In genomic region chr7:1754345-1754908, GRCh38 we compare ENCODE assay signal across 20 cellular contexts.
"Had no signal": no experiment of that assay in that cellular context is flagged by ENCODE, and none has a peak within 500 bp of the region (broad histone marks: within the 10 kb centered on the region; RNA-seq: fewer than 3 reads in every experiment).

No MANE protein-coding gene starts in this region.

- H3K9me3 ChIP-seq: esophagus squamous epithelium, gastroesophageal sphincter, mucosa of descending colon, ovary, right atrium auricular region, thoracic aorta had no signal

- DNase-seq: esophagus squamous epithelium; foreskin fibroblast; glutamatergic neuron; islet precursor cell; mammary epithelial cell; mucosa of descending colon; natural killer cell; ovary; stimulated activated CD4-positive, alpha-beta T cell treated with anti-CD3 and anti-CD28 coated beads, Interleukin-2, amount 100 ng/mL, for 48 hours; stimulated activated naive CD8-positive, alpha-beta T cell treated with anti-CD3 and anti-CD28 coated beads, Interleukin-15, Interleukin-2, amounts not matched to agents 100 U/mL and 50 U/mL, for 24 hours; substantia nigra; trophoblast cell had no signal

- H3K4me1 Mint-ChIP-seq: neural crest cell had no signal

- H3K4me3 ChIP-seq: esophagus squamous epithelium, gastroesophageal sphincter, mucosa of descending colon, ovary, right atrium auricular region, smooth muscle cell, thoracic aorta had no signal

- H3K36me3 ChIP-seq: esophagus squamous epithelium, gastroesophageal sphincter, ovary, right atrium auricular region, thoracic aorta had no signal

- H3K27me3 ChIP-seq: ovary, right atrium auricular region had no signal

- H3K9me3 Mint-ChIP-seq: dendritic cell treated with granulocyte-macrophage colony-stimulating factor and Interleukin-4, amounts not matched to agents 40 ng/mL and 50 ng/mL, for 4 days; neural crest cell had no signal

- H3K4me3 Mint-ChIP-seq: dendritic cell treated with granulocyte-macrophage colony-stimulating factor and Interleukin-4, amounts not matched to agents 40 ng/mL and 50 ng/mL, for 4 days; natural killer cell; neural crest cell had no signal

- FAIRE-seq: colon had no signal

- H3K36me3 Mint-ChIP-seq: natural killer cell had no signal

- H3K27ac ChIP-seq: esophagus squamous epithelium, gastroesophageal sphincter, ovary, right atrium auricular region, thoracic aorta had no signal

- H3K27ac Mint-ChIP-seq: dendritic cell treated with granulocyte-macrophage colony-stimulating factor and Interleukin-4, amounts not matched to agents 40 ng/mL and 50 ng/mL, for 4 days had no signal

- H3K4me1 ChIP-seq: esophagus squamous epithelium had no signal

- ATAC-seq: gastroesophageal sphincter; left lobe of liver; mucosa of descending colon; natural killer cell; stimulated activated naive CD8-positive, alpha-beta T cell treated with anti-CD3 and anti-CD28 coated beads, Interleukin-15, Interleukin-2, amounts not matched to agents 100 U/mL and 50 U/mL, for 24 hours had no signal
